In the genomic region with DNA sequence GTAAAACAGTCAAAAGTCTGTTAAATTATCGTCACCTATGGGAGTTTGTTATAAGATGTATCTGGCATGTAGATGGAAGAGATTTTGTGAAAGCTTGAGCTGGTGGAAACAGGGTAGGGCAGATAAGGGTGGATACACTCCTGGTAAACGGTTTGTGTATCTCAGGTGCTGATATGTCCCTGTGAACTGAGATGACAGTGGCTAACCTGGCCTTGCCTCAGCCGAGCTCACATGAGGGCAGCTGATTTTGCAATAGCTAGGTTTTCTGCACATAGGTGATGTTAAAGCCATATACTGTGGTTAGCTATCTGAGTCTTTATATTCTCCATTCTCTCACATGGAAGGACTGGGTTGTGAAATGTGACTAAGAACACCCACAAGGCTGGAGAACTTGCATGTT, we compare ENCODE assay signal across 26 cellular contexts.
"Had no signal": no experiment of that assay in that cellular context is flagged by ENCODE, and none has a peak within 500 bp of the region (broad histone marks: within the 10 kb centered on the region; RNA-seq: fewer than 3 reads in every experiment).

No MANE protein-coding gene starts in this region.

- DNase-seq: activated CD4-positive, alpha-beta T cell treated with anti-CD3 and anti-CD28 coated beads, Interleukin-2, amount 10 ng/mL, durations not matched to agents 24 days and 14 days; activated CD4-positive, alpha-beta T cell treated with anti-CD3 and anti-CD28 coated beads, Interleukin-2, amount 50 U/mL, for 48 hours; activated CD4-positive, CD25-positive, alpha-beta regulatory T cell treated with anti-CD3 and anti-CD28 coated beads, Interleukin-2, amount 50 U/mL, for 72 hours; activated CD8-positive, alpha-beta memory T cell treated with anti-CD3 and anti-CD28 coated beads, Interleukin-2, amount 10 ng/mL, durations not matched to agents 7 days and 5 days; activated gamma-delta T cell; activated naive CD4-positive, alpha-beta T cell treated with anti-CD3 and anti-CD28 coated beads for 36 hours; activated T-cell treated with anti-CD3 and anti-CD28 coated beads, Interleukin-2, amount 50 U/mL, for 4 hours; amygdala; central memory CD4-positive, alpha-beta T cell; MG63; NCI-H1105; NCI-H1436; NCI-H1694 treated with DMSO at 0.1 percent for 48 hours; NCI-H2029 treated with DMSO at 0.1 percent for 48 hours; NCI-H345; NCI-H510A; NCI-H526 treated with DMSO at 0.1 percent for 48 hours; RPMI8226; SHP77; SW 1271 had no signal

- H3K27me3 ChIP-seq: MG63, SJSA1 had no signal

- H3K4me3 ChIP-seq: MG63, SJSA1 had no signal

- H3K4me1 ChIP-seq: SJSA1 had no signal

- H3K27ac ChIP-seq: SJSA1 had no signal

- H3K27ac Mint-ChIP-seq: activated CD4-positive, alpha-beta T cell treated with anti-CD3 and anti-CD28 coated beads, Interleukin-2, amount 10 ng/mL, durations not matched to agents 24 days and 14 days; activated CD8-positive, alpha-beta memory T cell treated with anti-CD3 and anti-CD28 coated beads, Interleukin-2, amount 10 ng/mL, durations not matched to agents 7 days and 5 days; activated naive CD4-positive, alpha-beta T cell treated with anti-CD3 and anti-CD28 coated beads for 36 hours; activated naive CD8-positive, alpha-beta T cell; T-helper 1 cell treated with Interleukin-12 subunit alpha and Interleukin-12 subunit beta and Interleukin-4 antibody, amounts not matched to agents 30 μg/mL and 1 μg/mL, for 36 hours had no signal

- H3K4me3 Mint-ChIP-seq: activated CD4-positive, alpha-beta T cell treated with anti-CD3 and anti-CD28 coated beads, Interleukin-2, amount 10 ng/mL, durations not matched to agents 24 days and 14 days; activated CD8-positive, alpha-beta memory T cell treated with anti-CD3 and anti-CD28 coated beads, Interleukin-2, amount 10 ng/mL, durations not matched to agents 7 days and 5 days; activated naive CD4-positive, alpha-beta T cell treated with anti-CD3 and anti-CD28 coated beads for 36 hours; activated naive CD8-positive, alpha-beta T cell; activated T-cell treated with anti-CD3 and anti-CD28 coated beads, Interleukin-2, amount 50 U/mL, for 4 hours; brain; T-helper 1 cell treated with Interleukin-12 subunit alpha and Interleukin-12 subunit beta and Interleukin-4 antibody, amounts not matched to agents 30 μg/mL and 1 μg/mL, for 36 hours had no signal

- H3K36me3 ChIP-seq: MG63, SJSA1 had no signal

- H3K9me3 ChIP-seq: MG63, SJSA1 had no signal

- ATAC-seq: activated CD8-positive, alpha-beta memory T cell treated with anti-CD3 and anti-CD28 coated beads, Interleukin-2, amount 10 ng/mL, durations not matched to agents 7 days and 5 days; activated T-cell treated with anti-CD3 and anti-CD28 coated beads, Interleukin-2, amount 50 U/mL, for 4 hours; Panc1; SK-N-SH treated with all-trans-retinoic acid at 6 μM for 48 hours had no signal

- H3K9me3 Mint-ChIP-seq: activated CD4-positive, alpha-beta T cell treated with anti-CD3 and anti-CD28 coated beads, Interleukin-2, amount 10 ng/mL, durations not matched to agents 24 days and 14 days; activated naive CD4-positive, alpha-beta T cell treated with anti-CD3 and anti-CD28 coated beads for 36 hours; activated T-cell treated with anti-CD3 and anti-CD28 coated beads, Interleukin-2, amount 50 U/mL, for 4 hours; brain; T-helper 1 cell treated with Interleukin-12 subunit alpha and Interleukin-12 subunit beta and Interleukin-4 antibody, amounts not matched to agents 30 μg/mL and 1 μg/mL, for 36 hours had no signal

- H3K4me1 Mint-ChIP-seq: activated CD4-positive, alpha-beta T cell treated with anti-CD3 and anti-CD28 coated beads, Interleukin-2, amount 10 ng/mL, durations not matched to agents 24 days and 14 days; activated CD8-positive, alpha-beta memory T cell treated with anti-CD3 and anti-CD28 coated beads, Interleukin-2, amount 10 ng/mL, durations not matched to agents 7 days and 5 days had no signal

- H3K36me3 Mint-ChIP-seq: activated CD8-positive, alpha-beta memory T cell treated with anti-CD3 and anti-CD28 coated beads, Interleukin-2, amount 10 ng/mL, durations not matched to agents 7 days and 5 days; activated naive CD8-positive, alpha-beta T cell had no signal

- H3K27me3 Mint-ChIP-seq: brain had no signal
